ENCODE assay signal across 1 cellular context in the genomic region with DNA sequence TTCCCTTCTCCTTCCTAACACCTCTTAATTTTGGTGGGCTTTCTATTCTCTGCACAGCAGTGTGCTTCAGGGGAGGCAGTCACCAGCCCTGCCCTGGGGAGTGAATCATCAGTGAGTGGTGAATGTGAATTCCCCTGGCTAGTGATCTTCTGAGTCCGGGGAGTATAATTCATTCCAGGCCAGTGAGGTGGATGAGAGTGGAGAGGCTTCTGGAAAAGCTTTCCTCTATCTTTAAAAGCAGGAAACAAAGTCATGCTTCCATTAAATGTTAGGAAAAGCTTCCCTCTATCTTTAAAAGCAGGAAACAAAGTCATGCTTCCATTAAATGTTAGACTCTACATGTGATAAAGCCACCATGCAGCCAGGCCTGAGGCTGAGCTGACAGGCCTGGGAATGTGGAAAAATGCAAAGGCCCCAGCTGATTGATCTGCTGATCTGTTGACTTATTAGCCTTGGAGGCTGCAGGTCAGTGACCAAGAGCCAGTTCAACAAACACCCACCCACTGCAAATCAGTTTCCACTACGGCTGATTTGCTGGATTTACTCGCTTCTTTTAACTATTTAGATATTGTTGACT.
TF ChIP-seq lines count a peak whose summit lies in the region.

No MANE protein-coding gene starts in this region.

TF ChIP-seq in HEK293, 187 proteins besides CTCF, POLR2A, EP300 and RAD21 (continued from another document):
- TF ChIP-seq, protein P1, sequence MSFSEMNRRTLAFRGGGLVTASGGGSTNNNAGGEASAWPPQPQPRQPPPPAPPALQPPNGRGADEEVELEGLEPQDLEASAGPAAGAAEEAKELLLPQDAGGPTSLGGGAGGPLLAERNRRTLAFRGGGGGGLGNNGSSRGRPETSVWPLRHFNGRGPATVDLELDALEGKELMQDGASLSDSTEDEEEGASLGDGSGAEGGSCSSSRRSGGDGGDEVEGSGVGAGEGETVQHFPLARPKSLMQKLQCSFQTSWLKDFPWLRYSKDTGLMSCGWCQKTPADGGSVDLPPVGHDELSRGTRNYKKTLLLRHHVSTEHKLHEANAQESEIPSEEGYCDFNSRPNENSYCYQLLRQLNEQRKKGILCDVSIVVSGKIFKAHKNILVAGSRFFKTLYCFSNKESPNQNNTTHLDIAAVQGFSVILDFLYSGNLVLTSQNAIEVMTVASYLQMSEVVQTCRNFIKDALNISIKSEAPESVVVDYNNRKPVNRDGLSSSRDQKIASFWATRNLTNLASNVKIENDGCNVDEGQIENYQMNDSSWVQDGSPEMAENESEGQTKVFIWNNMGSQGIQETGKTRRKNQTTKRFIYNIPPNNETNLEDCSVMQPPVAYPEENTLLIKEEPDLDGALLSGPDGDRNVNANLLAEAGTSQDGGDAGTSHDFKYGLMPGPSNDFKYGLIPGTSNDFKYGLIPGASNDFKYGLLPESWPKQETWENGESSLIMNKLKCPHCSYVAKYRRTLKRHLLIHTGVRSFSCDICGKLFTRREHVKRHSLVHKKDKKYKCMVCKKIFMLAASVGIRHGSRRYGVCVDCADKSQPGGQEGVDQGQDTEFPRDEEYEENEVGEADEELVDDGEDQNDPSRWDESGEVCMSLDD (tag by site-specific recombination; IDR thresholded peaks at IDR 0.05): no peak
- TF ChIP-seq ZBTB17 (tag by site-specific recombination; IDR thresholded peaks at IDR 0.05) (peak; percentile 46; the same call in 1 of the 2 replicates), MEIS1 (CRISPR knock-in tag; IDR thresholded peaks at IDR 0.05; ENCODE audit: borderline replicate concordance) (no peak), ZNF785 (tag by site-specific recombination; IDR thresholded peaks at IDR 0.05) (no peak), WT1 (tag by site-specific recombination; IDR thresholded peaks at IDR 0.05) (peak; percentile 38; the same call in 1 of the 2 replicates), KLF1 (tag by site-specific recombination; IDR thresholded peaks at IDR 0.05) (no peak), ZNF37A (tag by site-specific recombination; IDR thresholded peaks at IDR 0.05) (no peak), PRDM1 (tag by site-specific recombination; IDR thresholded peaks at IDR 0.05) (peak; percentile 76), ZNF184 (tag by site-specific recombination; IDR thresholded peaks at IDR 0.05) (peak; percentile 37; the same call in 1 of the 2 replicates), ZNF626 (tag by site-specific recombination; IDR thresholded peaks at IDR 0.05) (no peak), ZNF311 (tag by site-specific recombination; IDR thresholded peaks at IDR 0.05; ENCODE audit: borderline replicate concordance) (no peak), ZNF391 (tag by site-specific recombination; IDR thresholded peaks at IDR 0.05; ENCODE audit: borderline replicate concordance, low read depth) (no peak), ZNF138 (tag by site-specific recombination; IDR thresholded peaks at IDR 0.05; ENCODE audit: borderline replicate concordance) (no peak)
- TF ChIP-seq, protein P2, sequence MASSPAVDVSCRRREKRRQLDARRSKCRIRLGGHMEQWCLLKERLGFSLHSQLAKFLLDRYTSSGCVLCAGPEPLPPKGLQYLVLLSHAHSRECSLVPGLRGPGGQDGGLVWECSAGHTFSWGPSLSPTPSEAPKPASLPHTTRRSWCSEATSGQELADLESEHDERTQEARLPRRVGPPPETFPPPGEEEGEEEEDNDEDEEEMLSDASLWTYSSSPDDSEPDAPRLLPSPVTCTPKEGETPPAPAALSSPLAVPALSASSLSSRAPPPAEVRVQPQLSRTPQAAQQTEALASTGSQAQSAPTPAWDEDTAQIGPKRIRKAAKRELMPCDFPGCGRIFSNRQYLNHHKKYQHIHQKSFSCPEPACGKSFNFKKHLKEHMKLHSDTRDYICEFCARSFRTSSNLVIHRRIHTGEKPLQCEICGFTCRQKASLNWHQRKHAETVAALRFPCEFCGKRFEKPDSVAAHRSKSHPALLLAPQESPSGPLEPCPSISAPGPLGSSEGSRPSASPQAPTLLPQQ (tag by site-specific recombination; IDR thresholded peaks at IDR 0.05): no peak
- TF ChIP-seq, protein P3, sequence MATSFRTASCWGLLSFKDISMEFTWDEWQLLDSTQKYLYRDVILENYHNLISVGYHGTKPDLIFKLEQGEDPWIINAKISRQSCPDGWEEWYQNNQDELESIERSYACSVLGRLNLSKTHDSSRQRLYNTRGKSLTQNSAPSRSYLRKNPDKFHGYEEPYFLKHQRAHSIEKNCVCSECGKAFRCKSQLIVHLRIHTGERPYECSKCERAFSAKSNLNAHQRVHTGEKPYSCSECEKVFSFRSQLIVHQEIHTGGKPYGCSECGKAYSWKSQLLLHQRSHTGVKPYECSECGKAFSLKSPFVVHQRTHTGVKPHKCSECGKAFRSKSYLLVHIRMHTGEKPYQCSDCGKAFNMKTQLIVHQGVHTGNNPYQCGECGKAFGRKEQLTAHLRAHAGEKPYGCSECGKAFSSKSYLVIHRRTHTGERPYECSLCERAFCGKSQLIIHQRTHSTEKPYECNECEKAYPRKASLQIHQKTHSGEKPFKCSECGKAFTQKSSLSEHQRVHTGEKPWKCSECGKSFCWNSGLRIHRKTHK (tag by site-specific recombination; IDR thresholded peaks at IDR 0.05): no peak
